ENCODE assay signal across 8 cellular contexts in genomic region chr3:122668930-122669730, GRCh38. TPM values are rescaled to one million over a fixed set of nuclear protein-coding genes. Genes with fewer than 3 reads are reported as not detected.
DNase-seq lines count a peak whose midpoint lies in the region; ATAC-seq and TF ChIP-seq lines count a peak whose summit lies in the region.

No MANE protein-coding gene starts in this region.

- H3K36me3 ChIP-seq in ascending aorta: no peaks in the 10 kb centered on the region

- H3K9me3 Mint-ChIP-seq in activated naive CD8-positive, alpha-beta T cell (ENCODE audit: low read depth): no peaks in the 10 kb centered on the region

- H3K4me1 ChIP-seq in ascending aorta: no peaks in the 10 kb centered on the region

- H3K36me3 Mint-ChIP-seq in activated naive CD8-positive, alpha-beta T cell: peaks cover 4% of the 10 kb centered on the region

- H3K27ac Mint-ChIP-seq in activated naive CD8-positive, alpha-beta T cell: peak overlapping the region; percentile 81

- DNase-seq in activated CD4-positive, CD25-positive, alpha-beta regulatory T cell treated with anti-CD3 and anti-CD28 coated beads, Interleukin-2, amount 50 U/mL, for 72 hours: no peak
- peak in 2 of 3 donors; percentile 22 to 44 for DNase-seq in stimulated activated CD4-positive, alpha-beta T cell treated with anti-CD3 and anti-CD28 coated beads, TNF-alpha, amount 100 ng/mL, for 48 hours (ENCODE audit: low read depth in 3 of 3)
- DNase-seq in globus pallidus (ENCODE audit: low spot score) (no peak), ascending aorta (ENCODE audit: low spot score in 2 of 2) (no peak), OCI-M1 (lab: John Stamatoyannopoulos, UW) (no peak)

- H3K4me3 Mint-ChIP-seq in activated naive CD8-positive, alpha-beta T cell: no peak overlapping the region

- no peak overlapping the region for H3K4me3 ChIP-seq in ascending aorta

- no peaks in the 10 kb centered on the region for H3K27me3 Mint-ChIP-seq in activated naive CD8-positive, alpha-beta T cell

- intact Hi-C loops in ascending aorta (cut with DNase I): no loop called here

- no peaks in the 10 kb centered on the region for H3K9me3 ChIP-seq in ascending aorta

- no peak overlapping the region for H3K27ac ChIP-seq in ascending aorta

- TF ChIP-seq CTCF in ascending aorta (IDR thresholded peaks at IDR 0.05): no peak

- ATAC-seq in activated CD4-positive, CD25-positive, alpha-beta regulatory T cell treated with anti-CD3 and anti-CD28 coated beads, Interleukin-2, amount 50 U/mL, for 24 hours: peak; percentile 96 to 98
- ATAC-seq in HG03520 (IDR thresholded peaks at IDR 0.05; ENCODE audit: unreplicated experiment): peak; percentile 72

- peaks cover 13% of the 10 kb centered on the region for H3K4me1 Mint-ChIP-seq in activated naive CD8-positive, alpha-beta T cell (ENCODE audit: low read depth)

- no peaks in the 10 kb centered on the region for H3K27me3 ChIP-seq in ascending aorta

RNA-seq across cellular contexts. Expression of gene PARP14, which starts 11.5 kb away (rescaled TPM):
- 58.8 TPM for total RNA-seq in ascending aorta

Comparison
In these comparisons a context has a peak if more than half of its experiments do, and no peak if none do; other contexts are left out.
1. DNase-seq: peak in stimulated activated CD4-positive, alpha-beta T cell treated with anti-CD3 and anti-CD28 coated beads, TNF-alpha, amount 100 ng/mL, for 48 hours (2 of 3); none in activated CD4-positive, CD25-positive, alpha-beta regulatory T cell treated with anti-CD3 and anti-CD28 coated beads, Interleukin-2, amount 50 U/mL, for 72 hours (single experiment), globus pallidus (single experiment), ascending aorta (0 of 2) and OCI-M1 (single experiment).